ENCODE assay signal across 1 cellular context in genomic region chr15:34644851-34645250, GRCh38.
TF ChIP-seq lines count a peak whose summit lies in the region.

No MANE protein-coding gene starts in this region.

TF ChIP-seq in K562, 482 proteins besides CTCF, POLR2A, EP300 and RAD21 (continued from another document):
- TF ChIP-seq MGA (IDR thresholded peaks at IDR 0.05) (no peak), TAF9B (IDR thresholded peaks at IDR 0.05; ENCODE audit: partially characterized antibody) (no peak), KAT7 (CRISPR knock-in tag; IDR thresholded peaks at IDR 0.05; ENCODE audit: borderline replicate concordance) (no peak)
